In genomic region chr17:8176998-8177731, GRCh38 we compare ENCODE assay signal across 1 cellular context.
A peak's percentile ranks its signal among the peaks of the same experiment; 100 is the strongest.
TF ChIP-seq lines count a peak whose summit lies in the region.

No MANE protein-coding gene starts in this region.

TF ChIP-seq in WTC11, 78 proteins besides CTCF, POLR2A, EP300 and RAD21 (continued from another document):
- TF ChIP-seq PRDM15 (CRISPR knock-in tag; IDR thresholded peaks at IDR 0.05) = peak; percentile 48; the same call in 1 of the 2 replicates
